17 cellular contexts compared by ENCODE assay signal in genomic region chr15:93159892-93160398, GRCh38.
DNase-seq lines count a peak whose midpoint lies in the region; TF ChIP-seq lines count a peak whose summit lies in the region.
"Had no signal": no experiment of that assay in that cellular context is flagged by ENCODE, and none has a peak within 500 bp of the region (broad histone marks: within the 10 kb centered on the region; RNA-seq: fewer than 3 reads in every experiment).

No MANE protein-coding gene starts in this region.

- no peak overlapping the region for H4K91ac ChIP-seq in trophoblast cell (ENCODE audit: low read depth, low read length)

- H3K27ac Mint-ChIP-seq in glutamatergic neuron (ENCODE audit: unreplicated experiment): no peak overlapping the region
- H3K27ac Mint-ChIP-seq: B cell; CD4-positive, alpha-beta T cell had no signal

- H4K8ac ChIP-seq in trophoblast cell (ENCODE audit: low read depth, low read length): no peak overlapping the region

- H3K36me3 ChIP-seq in trophoblast cell (ENCODE audit: control insufficient read depth in 1 of 2, insufficient read depth in 2 of 2, low read length in 2 of 2): no peaks in the 10 kb centered on the region
- H3K36me3 ChIP-seq: BLaER1 had no signal

- H3K27ac ChIP-seq in trophoblast cell (ENCODE audit: low read depth, low read length): no peak overlapping the region
- H3K27ac ChIP-seq: 22Rv1, BLaER1, C4-2B, GM23248 had no signal

- peaks cover 5% of the 10 kb centered on the region for H3K4me1 Mint-ChIP-seq in glutamatergic neuron (ENCODE audit: low read depth, unreplicated experiment)
- H3K4me1 Mint-ChIP-seq: B cell had no signal

- no peak overlapping the region for H3K4me2 ChIP-seq in trophoblast cell (ENCODE audit: low read length)
- H3K4me2 ChIP-seq: BLaER1 had no signal

- H3K14ac ChIP-seq in trophoblast cell (ENCODE audit: low read length): no peak overlapping the region

- DNase-seq in NCI-H146 (lab: John Stamatoyannopoulos, UW) (peak; percentile 13), NCI-H146 treated with DMSO at 0.1 percent for 48 hours (lab: John Stamatoyannopoulos, UW; ENCODE audit: unreplicated experiment) (no peak), glutamatergic neuron (peak; percentile 56), trophoblast cell (peak; percentile 28 to 56), activated gamma-delta T cell treated with Interleukin-2 at 50 U/mL for 16 hours (no peak), CD1c-positive myeloid dendritic cell (ENCODE audit: extremely low spot score) (no peak)
- DNase-seq: CD4-positive, alpha-beta T cell; CD8-positive, alpha-beta memory T cell; DMS 273 treated with DMSO at 0.1 percent for 48 hours; DMS79 treated with DMSO at 0.1 percent for 48 hours; GM23248; H7; HCEC 1CT had no signal

- H3K79me1 ChIP-seq in trophoblast cell (ENCODE audit: low read length): no peaks in the 10 kb centered on the region

- H2BK5ac ChIP-seq in trophoblast cell (ENCODE audit: low read depth, low read length, poor library complexity): no peak overlapping the region

- no peak overlapping the region for H2AK5ac ChIP-seq in trophoblast cell (ENCODE audit: low read length)

- no peak overlapping the region for H3K18ac ChIP-seq in trophoblast cell (ENCODE audit: low read length)

- no peak overlapping the region for H3K4ac ChIP-seq in trophoblast cell (ENCODE audit: low read depth, low read length)

- no peak overlapping the region for H2AFZ ChIP-seq in trophoblast cell (ENCODE audit: insufficient read depth, low read length, poor library complexity)
- H2AFZ ChIP-seq: GM23248 had no signal

- H3K79me2 ChIP-seq in trophoblast cell (ENCODE audit: control insufficient read depth, insufficient read depth, low read length, poor library complexity): no peaks in the 10 kb centered on the region

- H3K27me3 Mint-ChIP-seq in glutamatergic neuron (ENCODE audit: unreplicated experiment): no peaks in the 10 kb centered on the region
- H3K27me3 Mint-ChIP-seq: B cell; CD4-positive, alpha-beta T cell had no signal

- H2BK12ac ChIP-seq in trophoblast cell (ENCODE audit: low read length): no peak overlapping the region

- no peak overlapping the region for H3K9ac ChIP-seq in trophoblast cell (ENCODE audit: low read length)
- H3K9ac ChIP-seq: BLaER1, GM23248 had no signal

- H3K4me1 ChIP-seq in trophoblast cell (ENCODE audit: control insufficient read depth in 1 of 2, insufficient read depth in 2 of 2, low read length in 2 of 2): no peaks in the 10 kb centered on the region
- H3K4me1 ChIP-seq: BLaER1 had no signal

- H3K36me3 Mint-ChIP-seq in glutamatergic neuron (ENCODE audit: unreplicated experiment): no peaks in the 10 kb centered on the region

- H4K12ac ChIP-seq in trophoblast cell (ENCODE audit: low read depth, low read length): no peak overlapping the region

- H3K4me3 Mint-ChIP-seq in glutamatergic neuron (ENCODE audit: unreplicated experiment): no peak overlapping the region
- H3K4me3 Mint-ChIP-seq: B cell; CD4-positive, alpha-beta T cell; CD8-positive, alpha-beta memory T cell had no signal

- no peak for TF ChIP-seq CTCF in glutamatergic neuron (IDR thresholded peaks at IDR 0.05; ENCODE audit: partially characterized antibody, unreplicated experiment)

- H3K4me3 ChIP-seq in trophoblast cell (ENCODE audit: low read depth, low read length): no peak overlapping the region
- H3K4me3 ChIP-seq: BLaER1, GM23248 had no signal

- no peak overlapping the region for H3K23ac ChIP-seq in trophoblast cell (ENCODE audit: low read length)

- H3K27me3 ChIP-seq in trophoblast cell (ENCODE audit: insufficient read depth, low read length): no peaks in the 10 kb centered on the region
- H3K27me3 ChIP-seq: BLaER1 had no signal

- peaks cover 1% of the 10 kb centered on the region for H3K9me3 Mint-ChIP-seq in glutamatergic neuron (ENCODE audit: unreplicated experiment)

- no peaks in the 10 kb centered on the region for H3K9me3 ChIP-seq in trophoblast cell (ENCODE audit: insufficient read depth, low read depth, low read length)

- H2BK120ac ChIP-seq in trophoblast cell (ENCODE audit: insufficient read depth, low read length, poor library complexity): no peak overlapping the region

- no CpG with 5 or more reads among the region's 7 CpGs for WGBS in trophoblast cell (ENCODE audit: extremely low coverage, insufficient coverage, insufficient read length)

Comparison
In these comparisons a context has a peak if more than half of its experiments do, and no peak if none do; other contexts are left out.
1. DNase-seq: peak in NCI-H146 (single experiment), glutamatergic neuron (single experiment) and trophoblast cell (2 of 2); none in NCI-H146 treated with DMSO at 0.1 percent for 48 hours (single experiment), activated gamma-delta T cell treated with Interleukin-2 at 50 U/mL for 16 hours (single experiment) and CD1c-positive myeloid dendritic cell (single experiment).